Comparison of ENCODE assay signal across 16 cellular contexts in genomic region chr2:72094701-72095100, GRCh38. TPM values are rescaled to one million over a fixed set of nuclear protein-coding genes. Genes with fewer than 3 reads are reported as not detected.
"Had no signal": no experiment of that assay in that cellular context is flagged by ENCODE, and none has a peak within 500 bp of the region (broad histone marks: within the 10 kb centered on the region; RNA-seq: fewer than 3 reads in every experiment).

No MANE protein-coding gene starts in this region.

- DNase-seq: activated CD4-positive, alpha-beta T cell treated with anti-CD3 and anti-CD28 coated beads for 48 hours; activated CD4-positive, alpha-beta T cell treated with anti-CD3 and anti-CD28 coated beads, Interleukin-2, amount 50 U/mL, for 48 hours; activated CD4-positive, CD25-positive, alpha-beta regulatory T cell treated with anti-CD3 and anti-CD28 coated beads, Interleukin-2, amount 50 U/mL, for 72 hours; activated CD8-positive, alpha-beta memory T cell treated with anti-CD3 and anti-CD28 coated beads, Interleukin-2, amount 10 ng/mL, durations not matched to agents 7 days and 5 days; activated effector memory CD4-positive, alpha-beta T cell treated with anti-CD3 and anti-CD28 coated beads, Interleukin-2, amount 50 U/mL, for 16 hours; activated naive CD4-positive, alpha-beta T cell treated with Interleukin-2 at 50 U/mL for 16 hours; activated T-cell treated with anti-CD3 and anti-CD28 coated beads, Interleukin-2, amount 50 U/mL, for 24 hours; amygdala; Kasumi-1; NCI-H2171; NCI-H2227 treated with DMSO at 0.1 percent for 48 hours; NCI-H446 treated with DMSO at 0.1 percent for 48 hours; NCI-H524 treated with DMSO at 0.1 percent for 48 hours; PC-9 had no signal

- H3K4me3 ChIP-seq: K562, PC-9 had no signal

- H3K27ac ChIP-seq: PC-9 had no signal

- FAIRE-seq: astrocyte, K562 had no signal

RNA-seq across cellular contexts. Expression of gene CYP26B1, which starts 53.0 kb away (rescaled TPM):
- total RNA-seq: activated CD8-positive, alpha-beta memory T cell treated with anti-CD3 and anti-CD28 coated beads, Interleukin-2, amount 10 ng/mL, durations not matched to agents 7 days and 5 days had no signal
